In genomic region chr7:103074519-103075336, GRCh38 we compare ENCODE assay signal across 8 cellular contexts. TPM values are rescaled to one million over a fixed set of nuclear protein-coding genes. Genes with fewer than 3 reads are reported as not detected.
DNase-seq lines count a peak whose midpoint lies in the region; ATAC-seq and TF ChIP-seq lines count a peak whose summit lies in the region.

Gene ARMC10 (plus strand): TSS chr7:103075140. CDS start chr7:103075273, 133 bp downstream.
Gene FBXL13 (minus strand): TSS chr7:103074796.

- peak; percentile 85 for ATAC-seq in HG02884 (IDR thresholded peaks at IDR 0.05; ENCODE audit: unreplicated experiment)
- ATAC-seq in T-cell (replicated peaks in 1 of 4) = peak; percentile 83 to 85 (median 84)
- ATAC-seq in left ventricle myocardium superior = peak; percentile 98

- H3K27me3 Mint-ChIP-seq in T-cell = no peaks in the 10 kb centered on the region

- H3K9me3 ChIP-seq in uterus = no peaks in the 10 kb centered on the region

- TF ChIP-seq POLR2A in GM15510 (IDR thresholded peaks at IDR 0.05; ENCODE audit: borderline replicate concordance, extremely low read depth, insufficient read length) = peak; percentile 67
- TF ChIP-seq POLR2A in uterus (IDR thresholded peaks at IDR 0.05) = peak in 1 of 2 donors; percentile 64

- TF ChIP-seq CTCF in uterus (IDR thresholded peaks at IDR 0.05) = peak in 2 of 4 experiments; percentile 42 to 59

- H3K27ac Mint-ChIP-seq in T-cell = peak within 1 kb of the TSS; percentile 91 to 96

- intact Hi-C loops in left ventricle myocardium superior (cut with micrococcal nuclease) (no loop called here), uterus (cut with DNase I; ENCODE audit: low total_unique reads) (loop anchor here (10.0 kb wide), 1 partner anchor 70 kb away; the partner anchor contains the start of gene NAPEPLD)

- H3K36me3 Mint-ChIP-seq in T-cell = peaks cover 3% of the 10 kb centered on the region

- peak within 1 kb of the TSS; percentile 95 to 96 (median 95) for H3K4me3 Mint-ChIP-seq in T-cell

- H3K27me3 ChIP-seq in uterus = no peaks in the 10 kb centered on the region

- CTCF ChIA-PET in T-cell (lab: Charles Lee) = interaction anchor here (0.8 to 4.1 kb wide), 12 partner anchors 8 to 1954 kb away, joined by 3 to 21 read pairs (median 4); partner anchors contain the start of genes FAM185A (in 1 of the 2) and NAPEPLD (in 1 of the 2)

- H3K27ac ChIP-seq in uterus = peak within 1 kb of the TSS; percentile 74 to 94

- peaks cover 39 to 46% (median 42%) of the 10 kb centered on the region in 3 donors for H3K4me1 Mint-ChIP-seq in T-cell

- no peaks in the 10 kb centered on the region for H3K36me3 ChIP-seq in uterus

- H3K4me3 ChIP-seq in uterus = peak within 1 kb of the TSS; percentile 63 to 88

- no peaks in the 10 kb centered on the region for H3K9me3 Mint-ChIP-seq in T-cell

- POLR2A ChIA-PET in T-cell (lab: Charles Lee) = interaction anchor here (0.6 to 1.2 kb wide), 4 partner anchors 11 to 74 kb away, joined by 3 to 15 read pairs (median 4); partner anchors contain the start of gene NAPEPLD (in 1 of the 2)

- DNase-seq in NCI-H146 (lab: John Stamatoyannopoulos, UW) (peak; percentile 91), T-cell (peak; percentile 77 to 92 (median 86)), amygdala (lab: John Stamatoyannopoulos, UW) (peak; percentile 64 to 99 (median 92)), left ventricle myocardium superior (peak; percentile 93), pulmonary artery endothelial cell (ENCODE audit: low read depth, low spot score) (peak; percentile 60), uterus (peak; percentile 89 to 94)

- no peaks in the 10 kb centered on the region for H3K4me1 ChIP-seq in uterus

RNA-seq across cellular contexts. Expression of gene ARMC10, which starts in this region (rescaled TPM):
- 10 to 100 TPM; 16.1 to 24.8 (median 22.8) TPM for total RNA-seq in T-cell
- 19.4 TPM for total RNA-seq in left ventricle myocardium superior
- total RNA-seq in pulmonary artery endothelial cell = 44.7 and 49.0 TPM in 2 replicates
- 10 to 100 TPM; 47.0 to 66.1 (median 57.2) TPM for total RNA-seq in uterus

RNA-seq across cellular contexts. Expression of gene FBXL13, which starts in this region (rescaled TPM):
- 1 to 10 TPM; 1.3 to 2.7 (median 1.4) TPM for total RNA-seq in T-cell
- 0.27 TPM for total RNA-seq in left ventricle myocardium superior
- total RNA-seq in pulmonary artery endothelial cell = 0.73 and 3.0 TPM in 2 replicates
- 10 to 100 TPM in 1 of 4 donors, 1 to 10 TPM in 3; 1.2 to 12.9 (median 5.5) TPM for total RNA-seq in uterus

Comparison
In these comparisons a context has a peak if more than half of its experiments do, and no peak if none do; other contexts are left out.
1. Peak in every context shown above with its lines: DNase-seq, ATAC-seq, H3K4me3 ChIP-seq and H3K27ac ChIP-seq.